ENCODE assay signal across 24 cellular contexts in genomic region chr12:58252914-58253313, GRCh38.
A peak's percentile ranks its signal among the peaks of the same experiment; 100 is the strongest.
DNase-seq lines count a peak whose midpoint lies in the region; ATAC-seq, FAIRE-seq and TF ChIP-seq lines count a peak whose summit lies in the region.
"Had no signal": no experiment of that assay in that cellular context is flagged by ENCODE, and none has a peak within 500 bp of the region (broad histone marks: within the 10 kb centered on the region; RNA-seq: fewer than 3 reads in every experiment).

No MANE protein-coding gene starts in this region.

- no peak for FAIRE-seq in bronchial epithelial cell (lab: Jason Lieb, UNC)
- FAIRE-seq: A204.1, GM12878 had no signal

- H3K27me3 ChIP-seq in bronchial epithelial cell (ENCODE audit: control insufficient read depth, insufficient read depth, low read length), result no peaks in the 10 kb centered on the region
- no peaks in the 10 kb centered on the region for H3K27me3 ChIP-seq in foreskin keratinocyte
- H3K27me3 ChIP-seq: MG63, SJSA1 had no signal

- TF ChIP-seq CTCF in bronchial epithelial cell (IDR thresholded peaks at IDR 0.05; ENCODE audit: insufficient read depth, low read length, severe bottlenecking) (no peak), foreskin keratinocyte (conservative IDR thresholded peaks at IDR 0.05) (no peak), RWPE1 (conservative IDR thresholded peaks at IDR 0.05; ENCODE audit: low read depth) (no peak)

- peaks cover 4% of the 10 kb centered on the region for H3K4me1 ChIP-seq in foreskin keratinocyte
- H3K4me1 ChIP-seq: SJSA1 had no signal

- CTCF ChIA-PET in RWPE1 (lab: Yijun Ruan, JAX), result interaction anchor here (0.6 kb wide), 1 partner anchor 165 kb away, joined by 3 read pairs; no protein-coding TSS in a partner anchor

- H3K27ac ChIP-seq in foreskin keratinocyte (no peak overlapping the region), RWPE1 (no peak overlapping the region)
- H3K27ac ChIP-seq: SJSA1 had no signal

- ATAC-seq in foreskin keratinocyte (peak; percentile 52), HG02798 (IDR thresholded peaks at IDR 0.05; ENCODE audit: poor library complexity, unreplicated experiment) (no peak)
- ATAC-seq: GM12878, HCT116 had no signal

- DNase-seq in D341Med (ENCODE audit: low spot score), result peak; percentile 51
- peak; percentile 98 for DNase-seq in NCI-H82 treated with DMSO at 0.1 percent for 48 hours (lab: John Stamatoyannopoulos, UW; ENCODE audit: unreplicated experiment)
- DNase-seq in bronchial epithelial cell (ENCODE audit: low read depth), result peak; percentile 47
- no peak for DNase-seq in foreskin keratinocyte
- no peak for DNase-seq in cortex of kidney (lab: John Stamatoyannopoulos, UW)
- no peak for DNase-seq in foreskin melanocyte
- DNase-seq in RWPE1 (ENCODE audit: low spot score), result no peak
- DNase-seq: C1 segment of cervical spinal cord; CD4-positive, alpha-beta memory T cell; COR-L47; DMS 273 treated with DMSO at 0.1 percent for 48 hours; DMS79; GDM1; IMR-90; KG1; MG63; NCI-H2029 treated with DMSO at 0.1 percent for 48 hours; NCI-H748 treated with DMSO at 0.1 percent for 48 hours; NK-92 treated with Interleukin-12 subunit alpha and Interleukin-12 subunit beta, amount 100 ng/mL, for 24 hours had no signal

- POLR2A ChIA-PET in RWPE1 (lab: Yijun Ruan, JAX; ENCODE audit: low non-redundant PET), result no interaction called here

- H3K36me3 ChIP-seq in bronchial epithelial cell (ENCODE audit: control insufficient read depth, insufficient read depth, low read length), result no peaks in the 10 kb centered on the region
- H3K36me3 ChIP-seq: MG63, SJSA1 had no signal

- no peak overlapping the region for H3K4me3 ChIP-seq in bronchial epithelial cell (ENCODE audit: low read depth, low read length)
- H3K4me3 ChIP-seq: GM12878, MG63, SJSA1 had no signal

Comparison
In these comparisons a context has a peak if more than half of its experiments do, and no peak if none do; other contexts are left out.
1. DNase-seq: peak in D341Med (single experiment), NCI-H82 treated with DMSO at 0.1 percent for 48 hours (single experiment) and bronchial epithelial cell (single experiment); none in foreskin keratinocyte (0 of 2), cortex of kidney (single experiment), foreskin melanocyte (single experiment) and RWPE1 (single experiment).